ENCODE assay signal across 11 cellular contexts in the genomic region with DNA sequence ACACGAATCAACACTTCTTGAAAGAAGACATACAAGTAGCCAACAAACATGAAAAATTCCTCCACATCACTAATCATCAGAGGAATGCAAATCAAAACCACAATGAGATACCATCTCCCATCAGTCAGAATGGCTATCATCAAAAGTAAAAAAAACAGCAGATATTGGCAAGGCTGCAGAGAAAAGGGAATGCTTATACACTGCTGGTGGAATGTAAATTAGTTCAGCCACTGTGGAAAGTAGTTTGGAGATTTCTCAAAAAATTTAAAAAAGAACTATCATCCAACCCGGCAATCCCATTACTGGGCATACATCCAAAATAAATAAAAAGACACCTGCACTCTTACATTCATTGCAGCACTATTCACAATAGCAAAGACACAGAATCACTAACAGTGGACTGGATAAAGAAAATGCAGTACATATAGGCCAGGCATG.
DNase-seq lines count a peak whose midpoint lies in the region; ATAC-seq, FAIRE-seq and TF ChIP-seq lines count a peak whose summit lies in the region.
"Had no signal": no experiment of that assay in that cellular context is flagged by ENCODE, and none has a peak within 500 bp of the region (broad histone marks: within the 10 kb centered on the region; RNA-seq: fewer than 3 reads in every experiment).

No MANE protein-coding gene starts in this region.

- peaks cover 6% of the 10 kb centered on the region; the same call in 1 of the 2 replicates for H3F3A ChIP-seq in PC-9 (ENCODE audit: insufficient read depth, low read depth)

- DNase-seq in A549 (ENCODE audit: low read depth in 1 of 2, low spot score in 1 of 2) (peak in 1 of 2 experiments; percentile 30), PC-9 (peak; percentile 16 to 78), fibroblast of the aortic adventitia (ENCODE audit: low read depth) (peak; percentile 86), putamen (ENCODE audit: low spot score) (no peak), cardiac septum (ENCODE audit: low spot score) (no peak)
- no peak for DNase-seq in effector CD4-positive, alpha-beta T cell
- DNase-seq: NCI-H524 treated with DMSO at 0.1 percent for 48 hours had no signal

- CTCF ChIA-PET in A549 (lab: Yijun Ruan, JAX): interaction anchor here (4.3 kb wide), 1 partner anchor 18 kb away, joined by 12 read pairs; no protein-coding TSS in a partner anchor
- CTCF ChIA-PET in PC-9 (lab: Charles Lee): no interaction called here

- 12% methylated on average over 2 of the region's 2 CpGs for WGBS in A549 (ENCODE audit: missing lambda C conversion rate)

- TF ChIP-seq EP300 in A549 (IDR thresholded peaks at IDR 0.05) (no peak), Ishikawa (IDR thresholded peaks at IDR 0.05; ENCODE audit: borderline replicate concordance) (no peak)

- H3K79me2 ChIP-seq in PC-9 (ENCODE audit: low read depth): no peaks in the 10 kb centered on the region

- H3K4me1 ChIP-seq in A549 (peaks cover 11% of the 10 kb centered on the region), PC-9 (replicated peaks; ENCODE audit: insufficient read depth) (peaks cover 10% of the 10 kb centered on the region; the same call in 1 of the 2 replicates)

- H3K9me3 ChIP-seq in A549 (no peaks in the 10 kb centered on the region; the same call in 2 of the 3 replicates), PC-9 (ENCODE audit: insufficient read depth, low read depth) (no peaks in the 10 kb centered on the region)

- no peak for TF ChIP-seq POLR2A in A549 (IDR thresholded peaks at IDR 0.05; ENCODE audit: low read length)

- H3K4me3 ChIP-seq in A549 (no peak overlapping the region), PC-9 (no peak overlapping the region), fibroblast of the aortic adventitia (ENCODE audit: low read depth, low read length) (no peak overlapping the region)

- POLR2A ChIA-PET in A549 (lab: Yijun Ruan, JAX): no interaction called here
- POLR2A ChIA-PET in PC-9 (lab: Charles Lee; ENCODE audit: unreplicated experiment): no interaction called here

- TF ChIP-seq CTCF in A549 (IDR thresholded peaks at IDR 0.05) (no peak), PC-9 (conservative IDR thresholded peaks at IDR 0.05) (no peak), fibroblast of the aortic adventitia (IDR thresholded peaks at IDR 0.05; ENCODE audit: insufficient read depth, low read length) (no peak)

- FAIRE-seq in A549 (lab: Jason Lieb, UNC): no peak

- no TSS peak for BruUV-seq in PC-9 (replicated peaks; lab: Mats Ljungman, UMichigan)

- H2AFZ ChIP-seq in PC-9: no peak overlapping the region

- H3K4me2 ChIP-seq in A549 (peak overlapping the region; percentile 51), PC-9 (0 out of 2 replicates have a peak overlapping the region, but pooled peaks have one; percentile 6)

- H3K27me3 ChIP-seq in PC-9 (ENCODE audit: insufficient read depth, low read depth): no peaks in the 10 kb centered on the region

- no peaks in the 10 kb centered on the region for H4K20me1 ChIP-seq in PC-9 (ENCODE audit: insufficient read depth)

- no peak for TF ChIP-seq RAD21 in A549 (conservative IDR thresholded peaks at IDR 0.05 in 1 of 2, IDR thresholded peaks at IDR 0.05 in 1 of 2)
- no peak for TF ChIP-seq RAD21 in Ishikawa (IDR thresholded peaks at IDR 0.05; ENCODE audit: low read depth)

- ATAC-seq in A549: peak in 1 of 2 experiments; percentile 67; a peak in 3 of 6 replicates
- ATAC-seq in GM21717 (IDR thresholded peaks at IDR 0.05; ENCODE audit: unreplicated experiment): no peak
- ATAC-seq: stimulated activated memory B cell treated with anti-CD40 and anti-IgM and Interleukin-4, amounts not matched to agents 10 μg/mL and 1 μg/mL and 100 μg/mL, for 72 hours had no signal

- no peaks in the 10 kb centered on the region for H3K36me3 ChIP-seq in PC-9 (ENCODE audit: low read depth)

- intact Hi-C loops in PC-9 (cut with micrococcal nuclease; ENCODE audit: unreplicated experiment): loop anchor here (2.0 kb wide), 1 partner anchor 1194 kb away; no protein-coding TSS in a partner anchor
- intact Hi-C loops in cardiac septum (cut with DNase I): no loop called here

- no peaks in the 10 kb centered on the region for H3K9me2 ChIP-seq in PC-9 (ENCODE audit: insufficient read depth)

- H3K27ac ChIP-seq in A549: peak overlapping the region in 1 of 2 experiments; percentile 40; a peak in 2 of 6 replicates
- H3K27ac ChIP-seq in PC-9: no peak overlapping the region
- H3K27ac ChIP-seq: VCaP had no signal

TF ChIP-seq in A549, 52 proteins besides CTCF, POLR2A, EP300 and RAD21:
- TF ChIP-seq, protein P1, sequence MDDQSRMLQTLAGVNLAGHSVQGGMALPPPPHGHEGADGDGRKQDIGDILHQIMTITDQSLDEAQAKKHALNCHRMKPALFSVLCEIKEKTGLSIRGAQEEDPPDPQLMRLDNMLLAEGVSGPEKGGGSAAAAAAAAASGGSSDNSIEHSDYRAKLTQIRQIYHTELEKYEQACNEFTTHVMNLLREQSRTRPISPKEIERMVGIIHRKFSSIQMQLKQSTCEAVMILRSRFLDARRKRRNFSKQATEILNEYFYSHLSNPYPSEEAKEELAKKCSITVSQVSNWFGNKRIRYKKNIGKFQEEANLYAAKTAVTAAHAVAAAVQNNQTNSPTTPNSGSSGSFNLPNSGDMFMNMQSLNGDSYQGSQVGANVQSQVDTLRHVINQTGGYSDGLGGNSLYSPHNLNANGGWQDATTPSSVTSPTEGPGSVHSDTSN (IDR thresholded peaks at IDR 0.05): no peak
- TF ChIP-seq GATA3 (IDR thresholded peaks at IDR 0.05; ENCODE audit: borderline replicate concordance) (peak; percentile 90), POLR2AphosphoS2 (conservative IDR thresholded peaks at IDR 0.05; ENCODE audit: low read length) (no peak), MAZ (IDR thresholded peaks at IDR 0.05; ENCODE audit: borderline replicate concordance, low read depth, low read length) (no peak), JUNB (IDR thresholded peaks at IDR 0.05) (no peak), ATOH8 (CRISPR knock-in tag; IDR thresholded peaks at IDR 0.05; ENCODE audit: low read depth) (no peak), JUN (IDR thresholded peaks at IDR 0.05) (no peak)

TF ChIP-seq in Ishikawa, 13 proteins besides CTCF, POLR2A, EP300 and RAD21:
- 0 out of 2 replicates have a peak, but pooled peaks have one; percentile 47 for TF ChIP-seq NFIC (IDR thresholded peaks at IDR 0.05)
- no peak for TF ChIP-seq TAF1 (IDR thresholded peaks at IDR 0.05; ENCODE audit: low read depth)
- peak; percentile 25; the same call in 1 of the 2 replicates for TF ChIP-seq TEAD4 (IDR thresholded peaks at IDR 0.05)

Comparison
In these comparisons a context has a peak if more than half of its experiments do, and no peak if none do; other contexts are left out.
1. DNase-seq: peak in PC-9 (2 of 2) and fibroblast of the aortic adventitia (single experiment); none in putamen (single experiment), cardiac septum (single experiment) and effector CD4-positive, alpha-beta T cell (single experiment).